Comparison of ENCODE assay signal across 8 cellular contexts in genomic region chr17:15651001-15651582, GRCh38. TPM values are rescaled to one million over a fixed set of nuclear protein-coding genes. Genes with fewer than 3 reads are reported as not detected.
DNase-seq lines count a peak whose midpoint lies in the region; ATAC-seq and TF ChIP-seq lines count a peak whose summit lies in the region.

No MANE protein-coding gene starts in this region.

- peaks cover 4% of the 10 kb centered on the region for H3K36me3 Mint-ChIP-seq in T-helper 2 cell treated with Interferon-gamma antibody and Interleukin-4, amounts not matched to agents 5 μg/mL and 100 μg/mL, for 36 hours (ENCODE audit: low read depth)
- peaks cover 4% of the 10 kb centered on the region for H3K36me3 Mint-ChIP-seq in type B pancreatic cell

- peaks cover 19% of the 10 kb centered on the region for H3K4me1 ChIP-seq in adipocyte (ENCODE audit: control insufficient read depth, insufficient read depth, low read length)

- intact Hi-C loops in left colon (cut with DNase I, micrococcal nuclease), result no loop called here

- no peaks in the 10 kb centered on the region for H3K36me3 ChIP-seq in adipocyte (ENCODE audit: control insufficient read depth, insufficient read depth, low read length, severe bottlenecking)

- DNase-seq in T-helper 2 cell treated with Interferon-gamma antibody and Interleukin-4, amounts not matched to agents 5 μg/mL and 100 μg/mL, for 36 hours (ENCODE audit: low spot score), result no peak
- DNase-seq in T-helper 2 cell (no peak), adipocyte (ENCODE audit: low read depth) (peak; percentile 25), left colon (peak in 1 of 2 donors; percentile 45), type B pancreatic cell (ENCODE audit: extremely low spot score, unreplicated experiment) (no peak), GOT3 (lab: John Stamatoyannopoulos, UW) (no peak)
- no peak for DNase-seq in stimulated activated CD4-positive, alpha-beta T cell treated with anti-CD3 and anti-CD28 coated beads, Interleukin-4, amount 100 ng/mL, for 24 hours
- DNase-seq in stimulated activated CD4-positive, alpha-beta T cell treated with anti-CD3 and anti-CD28 coated beads, Interleukin-4, amount 100 ng/mL, for 4 hours, result no peak

- H3K4me3 ChIP-seq in adipocyte (ENCODE audit: low read length), result peak overlapping the region; percentile 85

- H3K4me3 Mint-ChIP-seq in T-helper 2 cell treated with Interferon-gamma antibody and Interleukin-4, amounts not matched to agents 5 μg/mL and 100 μg/mL, for 36 hours, result peak overlapping the region; percentile 72
- peak overlapping the region; percentile 84 for H3K4me3 Mint-ChIP-seq in type B pancreatic cell

- H3K9me3 ChIP-seq in adipocyte (ENCODE audit: control insufficient read depth, low read length), result no peaks in the 10 kb centered on the region

- H3K9ac ChIP-seq in adipocyte (ENCODE audit: low read length), result peak overlapping the region; percentile 86

- no peaks in the 10 kb centered on the region for H3K27me3 ChIP-seq in adipocyte (replicated peaks; ENCODE audit: control insufficient read depth, insufficient read depth, low read length)

- H3K27me3 Mint-ChIP-seq in T-helper 2 cell treated with Interferon-gamma antibody and Interleukin-4, amounts not matched to agents 5 μg/mL and 100 μg/mL, for 36 hours (ENCODE audit: low read depth), result no peaks in the 10 kb centered on the region
- H3K27me3 Mint-ChIP-seq in type B pancreatic cell, result no peaks in the 10 kb centered on the region

- peak overlapping the region; percentile 73 for H3K27ac Mint-ChIP-seq in T-helper 2 cell treated with Interferon-gamma antibody and Interleukin-4, amounts not matched to agents 5 μg/mL and 100 μg/mL, for 36 hours
- peak overlapping the region; percentile 96 for H3K27ac Mint-ChIP-seq in type B pancreatic cell

- ATAC-seq in left colon, result peak; percentile 29

- H3K4me1 Mint-ChIP-seq in T-helper 2 cell treated with Interferon-gamma antibody and Interleukin-4, amounts not matched to agents 5 μg/mL and 100 μg/mL, for 36 hours (ENCODE audit: low read depth), result peaks cover 17% of the 10 kb centered on the region
- peaks cover 45% of the 10 kb centered on the region for H3K4me1 Mint-ChIP-seq in type B pancreatic cell (ENCODE audit: unreplicated experiment)

- TF ChIP-seq CTCF in type B pancreatic cell (conservative IDR thresholded peaks at IDR 0.05), result no peak

- no peaks in the 10 kb centered on the region for H3K9me3 Mint-ChIP-seq in T-helper 2 cell treated with Interferon-gamma antibody and Interleukin-4, amounts not matched to agents 5 μg/mL and 100 μg/mL, for 36 hours
- no peaks in the 10 kb centered on the region for H3K9me3 Mint-ChIP-seq in type B pancreatic cell

RNA-seq across cellular contexts. Expression of gene FBXW10B, which starts 31.6 kb away (rescaled TPM):
- 1 to 10 TPM in 1 of 2 donors, under 1 TPM in 1; 0.95 to 1.6 TPM for total RNA-seq in left colon
- 2.4 and 3.3 TPM in 2 replicates for total RNA-seq in type B pancreatic cell (ENCODE audit: low replicate concordance)

RNA-seq across cellular contexts. Expression of gene TRIM16, which starts 33.0 kb away (rescaled TPM):
- total RNA-seq in left colon (10 to 100 TPM; 22.5 to 26.0 TPM), type B pancreatic cell (ENCODE audit: low replicate concordance) (46.4 and 53.6 TPM in 2 replicates)

RNA-seq across cellular contexts. Expression of gene ZNF286A, which starts 48.5 kb away (rescaled TPM):
- total RNA-seq in left colon (1 to 10 TPM; 6.4 to 10.0 TPM), type B pancreatic cell (ENCODE audit: low replicate concordance) (46.1 and 86.1 TPM in 2 replicates)
